In the genomic region with DNA sequence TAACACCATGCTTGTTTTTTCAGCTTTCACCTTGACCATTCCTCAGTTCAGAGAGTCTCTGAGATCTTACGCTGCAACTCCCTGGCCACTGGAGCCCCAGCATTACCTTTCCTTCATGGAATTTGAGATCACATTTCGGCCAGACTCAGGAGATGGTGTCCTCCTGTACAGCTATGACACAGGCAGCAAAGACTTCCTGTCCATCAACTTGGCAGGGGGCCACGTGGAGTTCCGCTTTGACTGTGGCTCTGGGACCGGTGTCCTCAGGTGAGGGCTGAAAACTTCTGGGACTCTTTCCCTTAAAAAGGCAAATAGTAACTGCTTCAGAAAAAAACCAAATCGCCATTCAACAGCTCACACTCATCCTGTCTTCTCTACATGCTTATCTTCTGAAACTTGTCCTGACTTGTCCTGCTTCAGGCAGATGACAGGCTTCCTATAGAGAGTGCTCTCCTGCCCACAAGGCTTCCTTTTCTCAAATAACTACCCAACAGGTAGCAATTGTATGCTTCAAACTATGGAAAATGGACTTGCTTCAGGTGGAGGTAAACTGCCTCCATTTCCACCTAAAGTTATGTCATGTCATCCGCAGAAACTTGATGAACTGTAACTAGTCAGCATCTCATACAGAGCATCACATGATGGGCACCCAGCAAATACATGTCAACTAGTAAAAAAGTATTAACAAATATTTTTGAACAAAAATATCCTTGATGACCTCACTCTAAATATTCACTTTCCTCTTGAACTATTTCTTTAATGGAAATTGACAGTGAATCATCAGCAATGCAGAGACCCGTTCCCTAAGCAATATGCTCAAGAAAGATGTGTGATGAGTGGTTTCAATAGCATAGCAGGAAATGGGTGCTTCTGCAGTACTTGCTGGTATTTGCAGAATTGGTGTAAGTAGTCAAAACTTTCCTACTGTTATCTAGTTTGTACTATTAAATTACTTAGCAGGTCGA, we compare ENCODE assay signal across 20 cellular contexts.
DNase-seq lines count a peak whose midpoint lies in the region; ATAC-seq, FAIRE-seq and TF ChIP-seq lines count a peak whose summit lies in the region.
"Had no signal": no experiment of that assay in that cellular context is flagged by ENCODE, and none has a peak within 500 bp of the region (broad histone marks: within the 10 kb centered on the region; RNA-seq: fewer than 3 reads in every experiment).

No MANE protein-coding gene starts in this region.

- peaks cover 31% of the 10 kb centered on the region for H3K4me1 Mint-ChIP-seq in astrocyte (ENCODE audit: low read depth, unreplicated experiment)
- H3K4me1 Mint-ChIP-seq: activated naive CD4-positive, alpha-beta T cell treated with anti-CD3 and anti-CD28 coated beads, Interleukin-2, amount 50 U/mL, for 24 hours had no signal

- TF ChIP-seq CTCF in astrocyte (IDR thresholded peaks at IDR 0.05; ENCODE audit: insufficient read depth, low read depth, low read length), result no peak

- H3K4me3 Mint-ChIP-seq in astrocyte (ENCODE audit: unreplicated experiment), result no peak overlapping the region
- H3K4me3 Mint-ChIP-seq: activated CD4-positive, alpha-beta T cell treated with anti-CD3 and anti-CD28 coated beads, Interleukin-2, amount 10 ng/mL, durations not matched to agents 24 days and 14 days; activated naive CD4-positive, alpha-beta T cell treated with anti-CD3 and anti-CD28 coated beads, Interleukin-2, amount 50 U/mL, for 24 hours had no signal

- no peaks in the 10 kb centered on the region for H3K9me3 Mint-ChIP-seq in astrocyte (ENCODE audit: unreplicated experiment)
- H3K9me3 Mint-ChIP-seq: activated CD4-positive, alpha-beta T cell treated with anti-CD3 and anti-CD28 coated beads, Interleukin-2, amount 10 ng/mL, durations not matched to agents 24 days and 14 days; activated naive CD4-positive, alpha-beta T cell treated with anti-CD3 and anti-CD28 coated beads, Interleukin-2, amount 50 U/mL, for 24 hours had no signal

- H3K36me3 ChIP-seq in astrocyte (ENCODE audit: insufficient read depth, low read length) (no peaks in the 10 kb centered on the region), neuronal stem cell (replicated peaks in 1 of 2; ENCODE audit: control insufficient read depth in 2 of 2, insufficient read depth in 2 of 2, low read length in 2 of 2) (no peaks in the 10 kb centered on the region)
- H3K36me3 ChIP-seq: sigmoid colon had no signal

- no peaks in the 10 kb centered on the region for H3K79me2 ChIP-seq in astrocyte (ENCODE audit: insufficient read depth, low read length)

- peaks cover 5% of the 10 kb centered on the region for H3K27me3 Mint-ChIP-seq in astrocyte (ENCODE audit: low read depth, unreplicated experiment)

- H3K27ac Mint-ChIP-seq in astrocyte (ENCODE audit: unreplicated experiment), result peak overlapping the region; percentile 88
- H3K27ac Mint-ChIP-seq: activated CD4-positive, alpha-beta T cell treated with anti-CD3 and anti-CD28 coated beads, Interleukin-2, amount 10 ng/mL, durations not matched to agents 24 days and 14 days; activated naive CD4-positive, alpha-beta T cell treated with anti-CD3 and anti-CD28 coated beads, Interleukin-2, amount 50 U/mL, for 24 hours had no signal

- H3K23ac ChIP-seq in neuronal stem cell (ENCODE audit: low read depth, low read length, poor library complexity), result no peak overlapping the region

- DNase-seq in DMS 273 (lab: John Stamatoyannopoulos, UW; ENCODE audit: unreplicated experiment), result peak; percentile 51
- no peak for DNase-seq in DMS 273 treated with DMSO at 0.1 percent for 48 hours (lab: John Stamatoyannopoulos, UW)
- DNase-seq in astrocyte (ENCODE audit: low read depth), result peak; percentile 30
- no peak for DNase-seq in neuronal stem cell (ENCODE audit: low spot score)
- DNase-seq in germinal center (ENCODE audit: low spot score), result no peak
- no peak for DNase-seq in iPS-NIHi7 (ENCODE audit: extremely low spot score)
- no peak for DNase-seq in NCI-H2081 (lab: John Stamatoyannopoulos, UW)
- DNase-seq: activated CD4-positive, alpha-beta T cell treated with anti-CD3 and anti-CD28 coated beads, Interleukin-2, amount 10 ng/mL, durations not matched to agents 24 days and 14 days; activated T-cell treated with anti-CD3 and anti-CD28 coated beads, Interleukin-2, amount 50 U/mL, for 1 hour; body of pancreas; DMS153; dorsolateral prefrontal cortex; hippocampal formation; sigmoid colon; stimulated activated CD4-positive, alpha-beta T cell treated with anti-CD3 and anti-CD28 coated beads, Interleukin-4, amount 100 ng/mL, for 1 hour; T-helper 9 cell had no signal

- H3K9me3 ChIP-seq in astrocyte (ENCODE audit: insufficient read depth, low read depth, low read length) (no peaks in the 10 kb centered on the region), neuronal stem cell (replicated peaks in 1 of 2; ENCODE audit: control insufficient read depth in 2 of 2, insufficient read depth in 1 of 2, low read depth in 1 of 2, low read length in 2 of 2) (no peaks in the 10 kb centered on the region)
- H3K9me3 ChIP-seq: body of pancreas, sigmoid colon had no signal

- H3K36me3 Mint-ChIP-seq in astrocyte (ENCODE audit: low read depth, unreplicated experiment), result no peaks in the 10 kb centered on the region
- H3K36me3 Mint-ChIP-seq: activated naive CD4-positive, alpha-beta T cell treated with anti-CD3 and anti-CD28 coated beads, Interleukin-2, amount 50 U/mL, for 24 hours had no signal

- H3K27me3 ChIP-seq in astrocyte (ENCODE audit: insufficient read depth, low read length) (no peaks in the 10 kb centered on the region), neuronal stem cell (ENCODE audit: control insufficient read depth in 3 of 3, insufficient read depth in 3 of 3, low read depth in 1 of 3, low read length in 3 of 3) (no peaks in the 10 kb centered on the region)
- H3K27me3 ChIP-seq: body of pancreas, sigmoid colon had no signal

- H3K4me3 ChIP-seq in astrocyte (ENCODE audit: insufficient read depth, low read depth, low read length), result no peak overlapping the region
- no peak overlapping the region for H3K4me3 ChIP-seq in neuronal stem cell (ENCODE audit: low read length in 2 of 2)
- H3K4me3 ChIP-seq: body of pancreas, dorsolateral prefrontal cortex, sigmoid colon had no signal

- FAIRE-seq in astrocyte (lab: Jason Lieb, UNC), result no peak

- H2BK12ac ChIP-seq in neuronal stem cell (ENCODE audit: low read length), result no peak overlapping the region

- WGBS in neuronal stem cell (ENCODE audit: extremely low coverage in 2 of 2, insufficient read length in 2 of 2, insufficient replicate concordance in 1 of 2), 2 donors, result no CpG with 5 or more reads among the region's 9 CpGs

- no peaks in the 10 kb centered on the region for H3K79me1 ChIP-seq in neuronal stem cell (ENCODE audit: low read depth, low read length)

- ATAC-seq in HG02870 (IDR thresholded peaks at IDR 0.05; ENCODE audit: unreplicated experiment), result peak; percentile 45
- ATAC-seq: body of pancreas, HCT116 had no signal

- H4K91ac ChIP-seq in neuronal stem cell (ENCODE audit: low read depth, low read length, poor library complexity), result no peak overlapping the region

- H3K4me2 ChIP-seq in astrocyte (ENCODE audit: low read length) (no peak overlapping the region), neuronal stem cell (ENCODE audit: insufficient read depth, low read length, poor library complexity, severe bottlenecking) (no peak overlapping the region)

- H3K9ac ChIP-seq in astrocyte (ENCODE audit: low read length) (no peak overlapping the region), neuronal stem cell (ENCODE audit: low read depth, low read length, poor library complexity) (no peak overlapping the region)

- H3K18ac ChIP-seq in neuronal stem cell (ENCODE audit: low read length), result no peak overlapping the region

- H4K20me1 ChIP-seq in astrocyte (ENCODE audit: insufficient read depth, low read length), result no peaks in the 10 kb centered on the region

- H2AFZ ChIP-seq in astrocyte (ENCODE audit: low read depth, low read length), result no peak overlapping the region
- H2AFZ ChIP-seq in neuronal stem cell (ENCODE audit: low read length), result peak overlapping the region; percentile 38

- no peak overlapping the region for H2AK5ac ChIP-seq in neuronal stem cell (ENCODE audit: low read depth, low read length)

- no peak overlapping the region for H3K4ac ChIP-seq in neuronal stem cell (ENCODE audit: low read length)

- H3K27ac ChIP-seq in astrocyte (ENCODE audit: low read depth, low read length) (no peak overlapping the region), neuronal stem cell (replicated peaks; ENCODE audit: low read length) (no peak overlapping the region)
- H3K27ac ChIP-seq: 22Rv1, body of pancreas, dorsolateral prefrontal cortex, sigmoid colon had no signal

- no peak overlapping the region for H2BK120ac ChIP-seq in neuronal stem cell (ENCODE audit: low read depth, low read length)

- H4K8ac ChIP-seq in neuronal stem cell (ENCODE audit: low read depth, low read length), result no peak overlapping the region

- H2BK5ac ChIP-seq in neuronal stem cell (ENCODE audit: low read length), result no peak overlapping the region

- H3K14ac ChIP-seq in neuronal stem cell (ENCODE audit: low read length), result no peak overlapping the region

- H3K4me1 ChIP-seq in astrocyte (ENCODE audit: insufficient read depth, low read length), result peaks cover 17% of the 10 kb centered on the region
- H3K4me1 ChIP-seq in neuronal stem cell (ENCODE audit: control insufficient read depth in 2 of 2, insufficient read depth in 1 of 2, low read depth in 1 of 2, low read length in 2 of 2), result peaks cover 0 to 2% of the 10 kb centered on the region in 2 donors
- H3K4me1 ChIP-seq: body of pancreas, sigmoid colon had no signal

- H2BK15ac ChIP-seq in neuronal stem cell (ENCODE audit: low read length), result no peak overlapping the region

Comparison
In these comparisons a context has a peak if more than half of its experiments do, and no peak if none do; other contexts are left out.
1. DNase-seq: peak in DMS 273 (single experiment) and astrocyte (single experiment); none in DMS 273 treated with DMSO at 0.1 percent for 48 hours (single experiment), neuronal stem cell (single experiment), germinal center (single experiment), iPS-NIHi7 (single experiment) and NCI-H2081 (0 of 2).